In the genomic region with DNA sequence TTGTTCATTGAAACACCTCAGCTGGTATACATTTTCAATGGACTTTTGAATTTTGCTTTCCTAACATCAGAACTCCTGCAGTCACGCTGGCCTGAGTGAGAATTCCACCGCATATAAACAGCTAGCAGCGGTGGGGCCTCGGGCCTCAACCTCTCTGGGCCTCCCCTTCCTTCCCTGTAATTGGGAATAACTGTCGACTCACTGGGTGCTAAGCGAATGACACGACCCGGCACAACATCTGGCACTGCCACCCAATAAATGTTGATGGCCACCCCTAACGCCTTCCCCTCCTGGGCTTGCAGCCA, we compare ENCODE assay signal across 1 cellular context.
TF ChIP-seq lines count a peak whose summit lies in the region.

No MANE protein-coding gene starts in this region.

TF ChIP-seq in GM12878, 131 proteins besides CTCF, POLR2A, EP300 and RAD21 (continued from another document):
- no peak for TF ChIP-seq EZH2 (IDR thresholded peaks at IDR 0.05; ENCODE audit: borderline replicate concordance, control insufficient read depth, low read depth, low read length)
- no peak for TF ChIP-seq BRCA1 (IDR thresholded peaks at IDR 0.05; ENCODE audit: low read depth, low read length)
- TF ChIP-seq, protein P1, sequence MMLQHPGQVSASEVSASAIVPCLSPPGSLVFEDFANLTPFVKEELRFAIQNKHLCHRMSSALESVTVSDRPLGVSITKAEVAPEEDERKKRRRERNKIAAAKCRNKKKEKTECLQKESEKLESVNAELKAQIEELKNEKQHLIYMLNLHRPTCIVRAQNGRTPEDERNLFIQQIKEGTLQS (IDR thresholded peaks at IDR 0.05; ENCODE audit: borderline replicate concordance, extremely low read depth, low read depth, low read length) = no peak
- TF ChIP-seq, protein P2, sequence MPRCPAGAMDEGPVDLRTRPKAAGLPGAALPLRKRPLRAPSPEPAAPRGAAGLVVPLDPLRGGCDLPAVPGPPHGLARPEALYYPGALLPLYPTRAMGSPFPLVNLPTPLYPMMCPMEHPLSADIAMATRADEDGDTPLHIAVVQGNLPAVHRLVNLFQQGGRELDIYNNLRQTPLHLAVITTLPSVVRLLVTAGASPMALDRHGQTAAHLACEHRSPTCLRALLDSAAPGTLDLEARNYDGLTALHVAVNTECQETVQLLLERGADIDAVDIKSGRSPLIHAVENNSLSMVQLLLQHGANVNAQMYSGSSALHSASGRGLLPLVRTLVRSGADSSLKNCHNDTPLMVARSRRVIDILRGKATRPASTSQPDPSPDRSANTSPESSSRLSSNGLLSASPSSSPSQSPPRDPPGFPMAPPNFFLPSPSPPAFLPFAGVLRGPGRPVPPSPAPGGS (IDR thresholded peaks at IDR 0.05; ENCODE audit: borderline replicate concordance, insufficient read depth, low read depth, low read length, poor library complexity, severe bottlenecking) = no peak
- TF ChIP-seq ZNF207 (IDR thresholded peaks at IDR 0.05; ENCODE audit: borderline replicate concordance) = no peak
- TF ChIP-seq, protein P3, sequence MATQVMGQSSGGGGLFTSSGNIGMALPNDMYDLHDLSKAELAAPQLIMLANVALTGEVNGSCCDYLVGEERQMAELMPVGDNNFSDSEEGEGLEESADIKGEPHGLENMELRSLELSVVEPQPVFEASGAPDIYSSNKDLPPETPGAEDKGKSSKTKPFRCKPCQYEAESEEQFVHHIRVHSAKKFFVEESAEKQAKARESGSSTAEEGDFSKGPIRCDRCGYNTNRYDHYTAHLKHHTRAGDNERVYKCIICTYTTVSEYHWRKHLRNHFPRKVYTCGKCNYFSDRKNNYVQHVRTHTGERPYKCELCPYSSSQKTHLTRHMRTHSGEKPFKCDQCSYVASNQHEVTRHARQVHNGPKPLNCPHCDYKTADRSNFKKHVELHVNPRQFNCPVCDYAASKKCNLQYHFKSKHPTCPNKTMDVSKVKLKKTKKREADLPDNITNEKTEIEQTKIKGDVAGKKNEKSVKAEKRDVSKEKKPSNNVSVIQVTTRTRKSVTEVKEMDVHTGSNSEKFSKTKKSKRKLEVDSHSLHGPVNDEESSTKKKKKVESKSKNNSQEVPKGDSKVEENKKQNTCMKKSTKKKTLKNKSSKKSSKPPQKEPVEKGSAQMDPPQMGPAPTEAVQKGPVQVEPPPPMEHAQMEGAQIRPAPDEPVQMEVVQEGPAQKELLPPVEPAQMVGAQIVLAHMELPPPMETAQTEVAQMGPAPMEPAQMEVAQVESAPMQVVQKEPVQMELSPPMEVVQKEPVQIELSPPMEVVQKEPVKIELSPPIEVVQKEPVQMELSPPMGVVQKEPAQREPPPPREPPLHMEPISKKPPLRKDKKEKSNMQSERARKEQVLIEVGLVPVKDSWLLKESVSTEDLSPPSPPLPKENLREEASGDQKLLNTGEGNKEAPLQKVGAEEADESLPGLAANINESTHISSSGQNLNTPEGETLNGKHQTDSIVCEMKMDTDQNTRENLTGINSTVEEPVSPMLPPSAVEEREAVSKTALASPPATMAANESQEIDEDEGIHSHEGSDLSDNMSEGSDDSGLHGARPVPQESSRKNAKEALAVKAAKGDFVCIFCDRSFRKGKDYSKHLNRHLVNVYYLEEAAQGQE (IDR thresholded peaks at IDR 0.05; ENCODE audit: low read depth, low read length) = no peak
- no peak for TF ChIP-seq CBX3 (IDR thresholded peaks at IDR 0.05; ENCODE audit: borderline replicate concordance, low read depth)
- no peak for TF ChIP-seq SP1 (IDR thresholded peaks at IDR 0.05; ENCODE audit: low read depth, low read length)
- no peak for TF ChIP-seq IKZF2 (IDR thresholded peaks at IDR 0.05)
- TF ChIP-seq NR2C2 (IDR thresholded peaks at IDR 0.05; ENCODE audit: borderline replicate concordance, control insufficient read depth, insufficient read length, low read depth) = no peak
- TF ChIP-seq, protein P4, sequence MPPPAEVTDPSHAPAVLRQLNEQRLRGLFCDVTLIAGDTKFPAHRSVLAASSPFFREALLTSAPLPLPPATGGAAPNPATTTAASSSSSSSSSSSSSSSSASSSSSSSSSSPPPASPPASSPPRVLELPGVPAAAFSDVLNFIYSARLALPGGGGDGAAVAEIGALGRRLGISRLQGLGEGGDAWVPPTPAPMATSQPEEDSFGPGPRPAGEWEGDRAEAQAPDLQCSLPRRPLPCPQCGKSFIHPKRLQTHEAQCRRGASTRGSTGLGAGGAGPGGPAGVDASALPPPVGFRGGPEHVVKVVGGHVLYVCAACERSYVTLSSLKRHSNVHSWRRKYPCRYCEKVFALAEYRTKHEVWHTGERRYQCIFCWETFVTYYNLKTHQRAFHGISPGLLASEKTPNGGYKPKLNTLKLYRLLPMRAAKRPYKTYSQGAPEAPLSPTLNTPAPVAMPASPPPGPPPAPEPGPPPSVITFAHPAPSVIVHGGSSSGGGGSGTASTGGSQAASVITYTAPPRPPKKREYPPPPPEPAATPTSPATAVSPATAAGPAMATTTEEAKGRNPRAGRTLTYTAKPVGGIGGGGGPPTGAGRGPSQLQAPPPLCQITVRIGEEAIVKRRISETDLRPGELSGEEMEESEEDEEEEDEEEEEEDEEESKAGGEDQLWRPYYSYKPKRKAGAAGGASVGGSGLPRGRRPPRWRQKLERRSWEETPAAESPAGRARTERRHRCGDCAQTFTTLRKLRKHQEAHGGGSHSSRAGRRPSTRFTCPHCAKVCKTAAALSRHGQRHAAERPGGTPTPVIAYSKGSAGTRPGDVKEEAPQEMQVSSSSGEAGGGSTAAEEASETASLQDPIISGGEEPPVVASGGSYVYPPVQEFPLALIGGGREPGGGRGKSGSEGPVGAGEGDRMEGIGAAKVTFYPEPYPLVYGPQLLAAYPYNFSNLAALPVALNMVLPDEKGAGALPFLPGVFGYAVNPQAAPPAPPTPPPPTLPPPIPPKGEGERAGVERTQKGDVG (CRISPR knock-in tag; IDR thresholded peaks at IDR 0.05) = no peak
- TF ChIP-seq KAT2A (conservative IDR thresholded peaks at IDR 0.05; ENCODE audit: control insufficient read depth, low read depth, low read length) = no peak
- TF ChIP-seq STAT3 (IDR thresholded peaks at IDR 0.05; ENCODE audit: low read depth, low read length) = no peak
TF ChIP-seq in GM12878: peak in this region for 0.
